22 cellular contexts compared by ENCODE assay signal in genomic region chr19:10428996-10429381, GRCh38. TPM values are rescaled to one million over a fixed set of nuclear protein-coding genes. Genes with fewer than 3 reads are reported as not detected.
DNase-seq lines count a peak whose midpoint lies in the region; ATAC-seq and TF ChIP-seq lines count a peak whose summit lies in the region.
"Had no signal": no experiment of that assay in that cellular context is flagged by ENCODE, and none has a peak within 500 bp of the region (broad histone marks: within the 10 kb centered on the region; RNA-seq: fewer than 3 reads in every experiment).

No MANE protein-coding gene starts in this region.

- no peak overlapping the region for H2AFZ ChIP-seq in OCI-LY7 (ENCODE audit: low read length)

- no peak overlapping the region for H3K4me3 ChIP-seq in OCI-LY7 (ENCODE audit: low read depth, low read length, poor library complexity, severe bottlenecking)
- H3K4me3 ChIP-seq: ovary had no signal

- H3K4me3 Mint-ChIP-seq in activated naive CD4-positive, alpha-beta T cell treated with anti-CD3 and anti-CD28 coated beads, Interleukin-2, amount 10 ng/mL, durations not matched to agents 7 days and 5 days, result no peak overlapping the region
- H3K4me3 Mint-ChIP-seq in central memory CD8-positive, alpha-beta T cell, result peak overlapping the region; percentile 81
- H3K4me3 Mint-ChIP-seq in stimulated activated naive CD8-positive, alpha-beta T cell treated with anti-CD3 and anti-CD28 coated beads, Interleukin-15, amount 100 ng/mL, for 72 hours, result peak overlapping the region; percentile 10 to 43

- peak overlapping the region; percentile 84 for H3K27ac Mint-ChIP-seq in activated naive CD4-positive, alpha-beta T cell treated with anti-CD3 and anti-CD28 coated beads, Interleukin-2, amount 10 ng/mL, durations not matched to agents 7 days and 5 days
- H3K27ac Mint-ChIP-seq in central memory CD8-positive, alpha-beta T cell (ENCODE audit: low read depth), result peak overlapping the region; percentile 99
- H3K27ac Mint-ChIP-seq in stimulated activated naive CD8-positive, alpha-beta T cell treated with anti-CD3 and anti-CD28 coated beads, Interleukin-15, amount 100 ng/mL, for 72 hours, result peak overlapping the region in 1 of 2 donors; percentile 37

- H3K27ac ChIP-seq in OCI-LY7 (ENCODE audit: low read depth, low read length, poor library complexity, severe bottlenecking), result no peak overlapping the region
- H3K27ac ChIP-seq: ovary had no signal

- ATAC-seq in central memory CD8-positive, alpha-beta T cell (replicated peaks; ENCODE audit: extremely low read depth, poor library complexity, severe bottlenecking), result no peak
- no peak for ATAC-seq in stimulated activated naive CD8-positive, alpha-beta T cell treated with anti-CD3 and anti-CD28 coated beads, Interleukin-15, amount 100 ng/mL, for 72 hours
- ATAC-seq in GM18907 (IDR thresholded peaks at IDR 0.05; ENCODE audit: unreplicated experiment), result no peak
- ATAC-seq: HCT116, left colon, right cardiac atrium had no signal

- peak overlapping the region; percentile 74 for H3K4me2 ChIP-seq in OCI-LY7 (ENCODE audit: low read length)

- peaks cover 85% of the 10 kb centered on the region for H3K4me1 Mint-ChIP-seq in activated naive CD4-positive, alpha-beta T cell treated with anti-CD3 and anti-CD28 coated beads, Interleukin-2, amount 10 ng/mL, durations not matched to agents 7 days and 5 days
- peaks cover 69% of the 10 kb centered on the region for H3K4me1 Mint-ChIP-seq in central memory CD8-positive, alpha-beta T cell
- H3K4me1 Mint-ChIP-seq in stimulated activated naive CD8-positive, alpha-beta T cell treated with anti-CD3 and anti-CD28 coated beads, Interleukin-15, amount 100 ng/mL, for 72 hours, result peaks cover 97% of the 10 kb centered on the region

- peaks cover 6% of the 10 kb centered on the region; the same call in 1 of the 2 replicates for H3K36me3 ChIP-seq in OCI-LY7 (ENCODE audit: insufficient read depth, low read length)
- H3K36me3 ChIP-seq: ovary had no signal

- peaks cover 87% of the 10 kb centered on the region for H3K4me1 ChIP-seq in OCI-LY7 (ENCODE audit: insufficient read depth, low read length, poor library complexity, severe bottlenecking)

- H3K9me2 ChIP-seq in OCI-LY7 (ENCODE audit: insufficient read depth, low read length), result no peaks in the 10 kb centered on the region

- no peak for TF ChIP-seq CTCF in OCI-LY7 (conservative IDR thresholded peaks at IDR 0.05; ENCODE audit: low read length)

- H4K20me1 ChIP-seq in OCI-LY7 (ENCODE audit: insufficient read depth, low read length), result peaks cover 20% of the 10 kb centered on the region; the same call in 1 of the 2 replicates

- CTCF ChIA-PET in activated naive CD4-positive, alpha-beta T cell treated with anti-CD3 and anti-CD28 coated beads, Interleukin-2, amount 10 ng/mL, durations not matched to agents 7 days and 5 days (lab: Charles Lee), result interaction anchor here (0.9 to 16.2 kb wide), 5 partner anchors 8 to 55 kb away, joined by 3 to 382 read pairs (median 6); partner anchors contain the start of gene CDC37
- CTCF ChIA-PET in OCI-LY7 (lab: Charles Lee; ENCODE audit: unreplicated experiment), result interaction anchor here (0.5 kb wide), 1 partner anchor 138 kb away, joined by 3 read pairs; no protein-coding TSS in a partner anchor

- peaks cover 34% of the 10 kb centered on the region for H3K36me3 Mint-ChIP-seq in activated naive CD4-positive, alpha-beta T cell treated with anti-CD3 and anti-CD28 coated beads, Interleukin-2, amount 10 ng/mL, durations not matched to agents 7 days and 5 days
- peaks cover 47% of the 10 kb centered on the region for H3K36me3 Mint-ChIP-seq in central memory CD8-positive, alpha-beta T cell (ENCODE audit: insufficient read depth)

- BruUV-seq in OCI-LY7 (replicated peaks; lab: Mats Ljungman, UMichigan), result no TSS peak

- no peaks in the 10 kb centered on the region for H3K9me3 ChIP-seq in OCI-LY7 (ENCODE audit: low read length)
- H3K9me3 ChIP-seq: ovary had no signal

- DNase-seq in activated naive CD4-positive, alpha-beta T cell treated with anti-CD3 and anti-CD28 coated beads, Interleukin-2, amount 10 ng/mL, durations not matched to agents 7 days and 5 days, result no peak
- no peak for DNase-seq in activated naive CD4-positive, alpha-beta T cell treated with anti-CD3 and anti-CD28 coated beads, Interleukin-2, amount 50 U/mL, for 16 hours
- DNase-seq in OCI-LY7 (ENCODE audit: low spot score) (no peak), SIG-M5 treated with dmso at 0.1 percent for 504 hours (lab: John Stamatoyannopoulos, UW; ENCODE audit: unreplicated experiment) (no peak), kidney tubule cell (ENCODE audit: low spot score) (no peak)
- DNase-seq in central memory CD8-positive, alpha-beta T cell (ENCODE audit: low spot score in 2 of 2), result no peak
- no peak for DNase-seq in stimulated activated naive CD8-positive, alpha-beta T cell treated with anti-CD3 and anti-CD28 coated beads, Interleukin-15, amount 100 ng/mL, for 72 hours
- DNase-seq: activated CD8-positive, alpha-beta memory T cell treated with anti-CD3 and anti-CD28 coated beads, Interleukin-2, amount 50 U/mL, for 48 hours; activated effector memory CD4-positive, alpha-beta T cell treated with anti-CD3 and anti-CD28 coated beads, Interleukin-2, amount 50 U/mL, for 16 hours; dermis blood vessel endothelial cell; GDM1; KBM-7; left colon; mesendoderm; MM.1S; NCI-H146; NCI-H524; ovary; right cardiac atrium; RPMI8226 had no signal

- H3K9me3 Mint-ChIP-seq in activated naive CD4-positive, alpha-beta T cell treated with anti-CD3 and anti-CD28 coated beads, Interleukin-2, amount 10 ng/mL, durations not matched to agents 7 days and 5 days, result no peaks in the 10 kb centered on the region
- H3K9me3 Mint-ChIP-seq in central memory CD8-positive, alpha-beta T cell, result peaks cover 6% of the 10 kb centered on the region
- H3K9me3 Mint-ChIP-seq in stimulated activated naive CD8-positive, alpha-beta T cell treated with anti-CD3 and anti-CD28 coated beads, Interleukin-15, amount 100 ng/mL, for 72 hours, result no peaks in the 10 kb centered on the region

- peaks cover 79% of the 10 kb centered on the region for H3K79me2 ChIP-seq in OCI-LY7 (ENCODE audit: insufficient read depth, low read depth, low read length)

- intact Hi-C loops in OCI-LY7 (cut with micrococcal nuclease; ENCODE audit: unreplicated experiment), result no loop called here

- H3K27me3 Mint-ChIP-seq in activated naive CD4-positive, alpha-beta T cell treated with anti-CD3 and anti-CD28 coated beads, Interleukin-2, amount 10 ng/mL, durations not matched to agents 7 days and 5 days, result peaks cover 88% of the 10 kb centered on the region
- peaks cover 10% of the 10 kb centered on the region for H3K27me3 Mint-ChIP-seq in central memory CD8-positive, alpha-beta T cell
- peaks cover 36% of the 10 kb centered on the region for H3K27me3 Mint-ChIP-seq in stimulated activated naive CD8-positive, alpha-beta T cell treated with anti-CD3 and anti-CD28 coated beads, Interleukin-15, amount 100 ng/mL, for 72 hours

- POLR2A ChIA-PET in OCI-LY7 (lab: Charles Lee), result interaction anchor here (0.5 to 0.6 kb wide), 2 partner anchors 28 to 190 kb away, joined by 3 to 6 read pairs; no protein-coding TSS in a partner anchor

RNA-seq across cellular contexts. Expression of gene PDE4A, which starts 8.7 kb away (rescaled TPM):
- total RNA-seq in OCI-LY7 (2014; rRNA removed; shearing (Covaris generic)), result 9.4 and 16.4 TPM in 2 replicates
- 42.4 and 45.1 TPM in 2 replicates for total RNA-seq in OCI-LY7 (2022)

RNA-seq across cellular contexts. Expression of gene CDC37, which starts 25.6 kb away (rescaled TPM):
- total RNA-seq in OCI-LY7 (2014; rRNA removed; shearing (Covaris generic)), result 332 and 345 TPM in 2 replicates
- 269 and 271 TPM in 2 replicates for total RNA-seq in OCI-LY7 (2022)

RNA-seq across cellular contexts. Expression of gene TYK2, which starts 48.6 kb away (rescaled TPM):
- 151 and 185 TPM in 2 replicates for total RNA-seq in OCI-LY7 (2014; rRNA removed; shearing (Covaris generic))
- 214 and 216 TPM in 2 replicates for total RNA-seq in OCI-LY7 (2022)
